9 cellular contexts compared by ENCODE assay signal in genomic region chr19:51020988-51021651, GRCh38. TPM values are rescaled to one million over a fixed set of nuclear protein-coding genes. Genes with fewer than 3 reads are reported as not detected.
DNase-seq lines count a peak whose midpoint lies in the region; ATAC-seq and TF ChIP-seq lines count a peak whose summit lies in the region.
"Had no signal": no experiment of that assay in that cellular context is flagged by ENCODE, and none has a peak within 500 bp of the region (broad histone marks: within the 10 kb centered on the region; RNA-seq: fewer than 3 reads in every experiment).

No MANE protein-coding gene starts in this region.

- DNase-seq in AML-193 (lab: John Stamatoyannopoulos, UW) = peak; percentile 35 to 70
- peak; percentile 31 for DNase-seq in NCI-H460 (ENCODE audit: extremely low read depth, low read depth)
- peak; percentile 65 to 74 for DNase-seq in cardiac fibroblast (ENCODE audit: low read depth in 2 of 2)
- no peak for DNase-seq in lung (ENCODE audit: low spot score)
- DNase-seq in activated T-cell treated with anti-CD3 and anti-CD28 coated beads, Interleukin-2, amount 50 U/mL, for 4 hours = no peak
- DNase-seq in activated T-cell treated with anti-CD3 and anti-CD28 coated beads, Interleukin-2, amount 50 U/mL, for 72 hours = no peak

- TF ChIP-seq CTCF in GM12874 (IDR thresholded peaks at IDR 0.05; ENCODE audit: insufficient read depth, low read depth, low read length) (peak; percentile 51), cardiac fibroblast (IDR thresholded peaks at IDR 0.05; ENCODE audit: low read depth, low read length) (peak; percentile 56), lung (IDR thresholded peaks at IDR 0.05; ENCODE audit: control extremely low read depth, extremely low read depth) (peak; percentile 25)

- H3K9me3 ChIP-seq in lung (ENCODE audit: control insufficient read depth in 2 of 2, insufficient read depth in 1 of 2, low read length in 1 of 2) = peaks cover 0 to 6% of the 10 kb centered on the region in 2 donors

- peaks cover 15% of the 10 kb centered on the region for H3K4me1 Mint-ChIP-seq in activated T-cell treated with anti-CD3 and anti-CD28 coated beads, Interleukin-2, amount 50 U/mL, for 4 hours (ENCODE audit: low read depth)
- peaks cover 21% of the 10 kb centered on the region for H3K4me1 Mint-ChIP-seq in activated T-cell treated with anti-CD3 and anti-CD28 coated beads, Interleukin-2, amount 50 U/mL, for 72 hours (ENCODE audit: low read depth)

- H3K4me1 ChIP-seq in lung (ENCODE audit: control insufficient read depth in 2 of 2, insufficient read depth in 2 of 2, low read length in 2 of 2) = peaks cover 0 to 10% of the 10 kb centered on the region in 2 donors

- 34% methylated on average over 7 of the region's 7 CpGs for WGBS in lung, 2 donors

- H3K36me3 ChIP-seq in lung (ENCODE audit: control insufficient read depth in 2 of 2, insufficient read depth in 2 of 2, low read length in 2 of 2) = no peaks in the 10 kb centered on the region

- peaks cover 2% of the 10 kb centered on the region for H3K27me3 ChIP-seq in lung (ENCODE audit: control insufficient read depth, insufficient read depth)

- H3K9me3 Mint-ChIP-seq in activated T-cell treated with anti-CD3 and anti-CD28 coated beads, Interleukin-2, amount 50 U/mL, for 4 hours = no peaks in the 10 kb centered on the region
- H3K9me3 Mint-ChIP-seq in activated T-cell treated with anti-CD3 and anti-CD28 coated beads, Interleukin-2, amount 50 U/mL, for 72 hours = no peaks in the 10 kb centered on the region

- H3K27me3 Mint-ChIP-seq in activated T-cell treated with anti-CD3 and anti-CD28 coated beads, Interleukin-2, amount 50 U/mL, for 4 hours (ENCODE audit: low read depth) = peaks cover 75% of the 10 kb centered on the region
- H3K27me3 Mint-ChIP-seq in activated T-cell treated with anti-CD3 and anti-CD28 coated beads, Interleukin-2, amount 50 U/mL, for 72 hours (ENCODE audit: low read depth) = peaks cover 43% of the 10 kb centered on the region

- no peak overlapping the region for H3K4me3 ChIP-seq in cardiac fibroblast (replicated peaks in 1 of 2; ENCODE audit: low read depth in 2 of 2, low read length in 2 of 2)
- H3K4me3 ChIP-seq in lung = no peak overlapping the region

- H3K36me3 Mint-ChIP-seq in activated T-cell treated with anti-CD3 and anti-CD28 coated beads, Interleukin-2, amount 50 U/mL, for 4 hours (ENCODE audit: insufficient read depth) = no peaks in the 10 kb centered on the region
- H3K36me3 Mint-ChIP-seq in activated T-cell treated with anti-CD3 and anti-CD28 coated beads, Interleukin-2, amount 50 U/mL, for 72 hours (ENCODE audit: insufficient read depth in 2 of 2) = peaks cover 3% of the 10 kb centered on the region in 2 donors

- H3K27ac Mint-ChIP-seq in activated T-cell treated with anti-CD3 and anti-CD28 coated beads, Interleukin-2, amount 50 U/mL, for 72 hours = no peak overlapping the region

- H3K4me3 Mint-ChIP-seq in activated T-cell treated with anti-CD3 and anti-CD28 coated beads, Interleukin-2, amount 50 U/mL, for 4 hours = no peak overlapping the region
- no peak overlapping the region for H3K4me3 Mint-ChIP-seq in activated T-cell treated with anti-CD3 and anti-CD28 coated beads, Interleukin-2, amount 50 U/mL, for 72 hours

- no peak overlapping the region for H3K27ac ChIP-seq in lung (ENCODE audit: low read depth in 1 of 2, low read length in 1 of 2)

- ATAC-seq in lung (ENCODE audit: insufficient read depth, low FRiP score) (no peak), GM18511 (IDR thresholded peaks at IDR 0.05; ENCODE audit: unreplicated experiment) (no peak)
- no peak for ATAC-seq in activated T-cell treated with anti-CD3 and anti-CD28 coated beads, Interleukin-2, amount 50 U/mL, for 4 hours
- ATAC-seq in activated T-cell treated with anti-CD3 and anti-CD28 coated beads, Interleukin-2, amount 50 U/mL, for 72 hours (replicated peaks in 1 of 2) = no peak

RNA-seq across cellular contexts. Expression of gene KLK10, which starts 1.6 kb away (rescaled TPM):
- total RNA-seq in NCI-H460 (2014; rRNA removed; shearing (Covaris generic)) = 0.17 TPM in 1 of 2 replicates, not detected in the other
- polyA plus RNA-seq in NCI-H460 (2014; cell fraction: nucleus; rRNA removed) = not detected in 2 replicates
- total RNA-seq in lung = 10 to 100 TPM in 1 of 2 donors, 1 to 10 TPM in 1; 9.8 to 24.3 TPM
- polyA plus RNA-seq in lung = 10 to 100 TPM; 15.5 to 34.2 TPM
- not detected for total RNA-seq in activated T-cell treated with anti-CD3 and anti-CD28 coated beads, Interleukin-2, amount 50 U/mL, for 4 hours
- not detected for total RNA-seq in activated T-cell treated with anti-CD3 and anti-CD28 coated beads, Interleukin-2, amount 50 U/mL, for 72 hours
- total RNA-seq: frontal cortex had no signal

RNA-seq across cellular contexts. Expression of gene KLK11, which starts 5.3 kb away (rescaled TPM):
- total RNA-seq in NCI-H460 (2014; rRNA removed; shearing (Covaris generic)) = not detected in 2 replicates
- not detected in 2 replicates for polyA plus RNA-seq in NCI-H460 (2014; cell fraction: nucleus; rRNA removed)
- 10 to 100 TPM; 14.1 to 38.6 TPM for total RNA-seq in lung
- 10 to 100 TPM; 15.3 to 23.6 TPM for polyA plus RNA-seq in lung
- total RNA-seq in activated T-cell treated with anti-CD3 and anti-CD28 coated beads, Interleukin-2, amount 50 U/mL, for 4 hours = under 1 TPM in 1 of 3 donors, not detected in 2; 0.24 TPM
- not detected for total RNA-seq in activated T-cell treated with anti-CD3 and anti-CD28 coated beads, Interleukin-2, amount 50 U/mL, for 72 hours
- total RNA-seq: frontal cortex had no signal

RNA-seq across cellular contexts. Expression of gene KLK12, which starts 13.7 kb away (rescaled TPM):
- not detected in 2 replicates for total RNA-seq in NCI-H460 (2014; rRNA removed; shearing (Covaris generic))
- not detected in 2 replicates for polyA plus RNA-seq in NCI-H460 (2014; cell fraction: nucleus; rRNA removed)
- total RNA-seq in lung = 10 to 100 TPM in 1 of 2 donors, 1 to 10 TPM in 1; 7.3 to 14.4 TPM
- polyA plus RNA-seq in lung = 1 to 10 TPM; 1.9 to 9.5 TPM
- not detected for total RNA-seq in activated T-cell treated with anti-CD3 and anti-CD28 coated beads, Interleukin-2, amount 50 U/mL, for 4 hours
- total RNA-seq in activated T-cell treated with anti-CD3 and anti-CD28 coated beads, Interleukin-2, amount 50 U/mL, for 72 hours = not detected
- total RNA-seq: frontal cortex had no signal

RNA-seq across cellular contexts. Expression of gene KLK8, which starts 19.7 kb away (rescaled TPM):
- 0.29 TPM in 1 of 2 replicates, not detected in the other for total RNA-seq in NCI-H460 (2014; rRNA removed; shearing (Covaris generic))
- not detected in 2 replicates for polyA plus RNA-seq in NCI-H460 (2014; cell fraction: nucleus; rRNA removed)
- total RNA-seq in lung = not detected
- under 1 TPM; 0.39 to 0.74 TPM for polyA plus RNA-seq in lung
- total RNA-seq in activated T-cell treated with anti-CD3 and anti-CD28 coated beads, Interleukin-2, amount 50 U/mL, for 4 hours = not detected
- total RNA-seq in activated T-cell treated with anti-CD3 and anti-CD28 coated beads, Interleukin-2, amount 50 U/mL, for 72 hours = not detected
- total RNA-seq: frontal cortex had no signal

RNA-seq across cellular contexts. Expression of gene KLK7, which starts 37.4 kb away (rescaled TPM):
- not detected in 2 replicates for total RNA-seq in NCI-H460 (2014; rRNA removed; shearing (Covaris generic))
- polyA plus RNA-seq in NCI-H460 (2014; cell fraction: nucleus; rRNA removed) = not detected in 2 replicates
- under 1 TPM in 1 of 2 donors, not detected in 1; 0.31 TPM for total RNA-seq in lung
- under 1 TPM; 0.05 to 0.14 TPM for polyA plus RNA-seq in lung
- total RNA-seq in activated T-cell treated with anti-CD3 and anti-CD28 coated beads, Interleukin-2, amount 50 U/mL, for 4 hours = not detected
- total RNA-seq in activated T-cell treated with anti-CD3 and anti-CD28 coated beads, Interleukin-2, amount 50 U/mL, for 72 hours = not detected
- total RNA-seq: frontal cortex had no signal

Comparison
In these comparisons a context has a peak if more than half of its experiments do, and no peak if none do; other contexts are left out.
1. DNase-seq: peak in AML-193 (2 of 2), NCI-H460 (single experiment) and cardiac fibroblast (2 of 2); none in lung (single experiment), activated T-cell treated with anti-CD3 and anti-CD28 coated beads, Interleukin-2, amount 50 U/mL, for 4 hours (single experiment) and activated T-cell treated with anti-CD3 and anti-CD28 coated beads, Interleukin-2, amount 50 U/mL, for 72 hours (0 of 2).
2. RNA of gene KLK11, which starts 5.3 kb away (total RNA-seq): 14.1 to 38.6 TPM in lung; 0.24 TPM in activated T-cell treated with anti-CD3 and anti-CD28 coated beads, Interleukin-2, amount 50 U/mL, for 4 hours, not detected in NCI-H460 and not detected in activated T-cell treated with anti-CD3 and anti-CD28 coated beads, Interleukin-2, amount 50 U/mL, for 72 hours; every median in the first group is over 10 times any median in the second.
3. Peak in every context shown above with its lines, with median percentiles within 50 percentile points of each other: CTCF ChIP-seq.